ENCODE assay signal across 16 cellular contexts in the genomic region with DNA sequence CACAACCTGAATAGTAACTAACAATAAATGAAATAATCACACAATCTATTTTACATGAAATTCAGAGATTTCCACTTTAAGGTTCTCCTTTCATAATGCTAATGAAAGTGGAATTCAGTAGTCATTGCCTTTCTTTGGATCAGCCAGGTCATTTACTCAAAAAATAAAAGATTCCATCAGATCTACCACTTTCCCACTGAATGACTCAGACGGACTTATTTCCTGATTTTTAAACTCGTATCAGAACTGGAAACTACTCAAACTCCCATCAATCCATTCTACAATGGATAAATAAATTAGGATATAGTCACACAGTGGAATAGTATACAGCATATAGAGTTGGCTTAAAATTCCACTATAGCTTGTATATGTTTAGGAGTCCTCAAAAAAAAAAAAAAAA.
"Had no signal": no experiment of that assay in that cellular context is flagged by ENCODE, and none has a peak within 500 bp of the region (broad histone marks: within the 10 kb centered on the region; RNA-seq: fewer than 3 reads in every experiment).

No MANE protein-coding gene starts in this region.

- DNase-seq: activated CD4-positive, alpha-beta T cell treated with anti-CD3 and anti-CD28 coated beads, Interleukin-2, amount 50 U/mL, for 1 hour; activated naive CD4-positive, alpha-beta T cell treated with anti-CD3 and anti-CD28 coated beads, Interleukin-2, amount 10 ng/mL, durations not matched to agents 7 days and 5 days; dorsolateral prefrontal cortex; foreskin melanocyte; head of caudate nucleus; natural killer cell; posterior cingulate gyrus; right cardiac atrium had no signal

- ATAC-seq: left lobe of liver; natural killer cell; right cardiac atrium; stimulated activated effector memory CD8-positive, alpha-beta T cell treated with anti-CD3 and anti-CD28 coated beads, Interleukin-12 subunit alpha, Interleukin-12 subunit beta, amount 100 ng/mL, for 72 hours had no signal

- H3K27me3 Mint-ChIP-seq: activated naive CD4-positive, alpha-beta T cell treated with anti-CD3 and anti-CD28 coated beads, Interleukin-2, amount 10 ng/mL, durations not matched to agents 7 days and 5 days; brain had no signal

- H3K27ac Mint-ChIP-seq: activated naive CD4-positive, alpha-beta T cell treated with anti-CD3 and anti-CD28 coated beads, Interleukin-2, amount 10 ng/mL, durations not matched to agents 7 days and 5 days; activated T-helper 2 cell treated with anti-CD3 and anti-CD28 coated beads, Interferon-gamma antibody, Interleukin-2, Interleukin-4, amounts not matched to agents 10 μg/mL and 5 μg/mL and 100 μg/mL, durations not matched to agents 14 hours and 24 hours and 36 hours; natural killer cell; stimulated activated effector memory CD8-positive, alpha-beta T cell treated with anti-CD3 and anti-CD28 coated beads, Interleukin-12 subunit alpha, Interleukin-12 subunit beta, amount 100 ng/mL, for 72 hours had no signal

- H3K9me3 Mint-ChIP-seq: activated naive CD4-positive, alpha-beta T cell treated with anti-CD3 and anti-CD28 coated beads, Interleukin-2, amount 10 ng/mL, durations not matched to agents 7 days and 5 days; activated T-helper 2 cell treated with anti-CD3 and anti-CD28 coated beads, Interferon-gamma antibody, Interleukin-2, Interleukin-4, amounts not matched to agents 10 μg/mL and 5 μg/mL and 100 μg/mL, durations not matched to agents 14 hours and 24 hours and 36 hours; brain; natural killer cell; stimulated activated effector memory CD8-positive, alpha-beta T cell treated with anti-CD3 and anti-CD28 coated beads, Interleukin-12 subunit alpha, Interleukin-12 subunit beta, amount 100 ng/mL, for 72 hours had no signal

- FAIRE-seq: islet of Langerhans had no signal

- H3K27me3 ChIP-seq: dorsolateral prefrontal cortex, esophagus muscularis mucosa, tibial nerve, vagina had no signal

- H3K4me1 Mint-ChIP-seq: activated naive CD4-positive, alpha-beta T cell treated with anti-CD3 and anti-CD28 coated beads, Interleukin-2, amount 10 ng/mL, durations not matched to agents 7 days and 5 days had no signal

- H3K36me3 Mint-ChIP-seq: activated naive CD4-positive, alpha-beta T cell treated with anti-CD3 and anti-CD28 coated beads, Interleukin-2, amount 10 ng/mL, durations not matched to agents 7 days and 5 days; natural killer cell; stimulated activated effector memory CD8-positive, alpha-beta T cell treated with anti-CD3 and anti-CD28 coated beads, Interleukin-12 subunit alpha, Interleukin-12 subunit beta, amount 100 ng/mL, for 72 hours had no signal

- H3K27ac ChIP-seq: esophagus muscularis mucosa, tibial nerve, vagina had no signal

- H3K9me3 ChIP-seq: esophagus muscularis mucosa, tibial nerve, vagina had no signal

- H3K4me3 Mint-ChIP-seq: activated naive CD4-positive, alpha-beta T cell treated with anti-CD3 and anti-CD28 coated beads, Interleukin-2, amount 10 ng/mL, durations not matched to agents 7 days and 5 days; brain; natural killer cell; stimulated activated effector memory CD8-positive, alpha-beta T cell treated with anti-CD3 and anti-CD28 coated beads, Interleukin-12 subunit alpha, Interleukin-12 subunit beta, amount 100 ng/mL, for 72 hours had no signal

- H3K36me3 ChIP-seq: esophagus muscularis mucosa, tibial nerve, vagina had no signal

- H3K4me3 ChIP-seq: dorsolateral prefrontal cortex, esophagus muscularis mucosa, tibial nerve, vagina had no signal
